1 cellular context compared by ENCODE assay signal in the genomic region with DNA sequence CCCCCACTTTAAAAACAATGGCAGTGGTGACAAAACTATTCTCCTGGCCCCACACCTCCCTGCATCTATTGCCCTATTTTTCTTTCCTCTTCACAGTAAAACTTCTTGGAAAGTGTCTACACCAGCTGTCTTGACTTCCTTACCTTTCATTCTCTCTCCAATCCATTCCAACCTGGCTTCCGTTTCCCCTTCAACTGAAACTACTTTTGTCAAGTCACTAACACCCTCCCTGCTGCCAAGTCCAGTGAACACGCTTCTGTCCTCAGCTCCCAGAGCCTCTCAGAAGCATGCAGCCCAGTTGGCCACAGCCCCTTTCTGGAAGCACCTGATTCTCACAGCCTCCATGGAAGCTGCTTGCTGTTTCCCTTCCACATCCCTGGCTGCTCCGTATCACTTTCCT.
TF ChIP-seq lines count a peak whose summit lies in the region.

No MANE protein-coding gene starts in this region.

TF ChIP-seq in IMR-90, 13 proteins besides CTCF, POLR2A, EP300 and RAD21 (continued from another document):
- TF ChIP-seq RCOR1 (IDR thresholded peaks at IDR 0.05; ENCODE audit: insufficient replicate concordance, low read length) (no peak), SMC3 (IDR thresholded peaks at IDR 0.05; ENCODE audit: low read depth, low read length) (no peak), RFX5 (IDR thresholded peaks at IDR 0.05; ENCODE audit: low read depth, low read length) (no peak), CHD1 (IDR thresholded peaks at IDR 0.05; ENCODE audit: low read depth, low read length) (no peak), BHLHE40 (IDR thresholded peaks at IDR 0.05; ENCODE audit: low read depth, low read length) (no peak), NFE2L2 (IDR thresholded peaks at IDR 0.05; ENCODE audit: low read depth, low read length) (no peak), MAZ (IDR thresholded peaks at IDR 0.05; ENCODE audit: borderline replicate concordance, low read depth, low read length) (no peak)
